ENCODE assay signal across 13 cellular contexts in genomic region chr20:58710481-58711265, GRCh38. TPM values are rescaled to one million over a fixed set of nuclear protein-coding genes. Genes with fewer than 3 reads are reported as not detected.
DNase-seq lines count a peak whose midpoint lies in the region; FAIRE-seq and TF ChIP-seq lines count a peak whose summit lies in the region.
"Had no signal": no experiment of that assay in that cellular context is flagged by ENCODE, and none has a peak within 500 bp of the region (broad histone marks: within the 10 kb centered on the region; RNA-seq: fewer than 3 reads in every experiment).

No MANE protein-coding gene starts in this region.

- DNase-seq in AG20443 (ENCODE audit: low spot score) (peak; percentile 5), GM03348 (ENCODE audit: low spot score) (peak; percentile 2), ecto neural progenitor cell (ENCODE audit: low spot score) (peak; percentile 42), neural crest cell (ENCODE audit: low read depth, low spot score) (no peak), SHP77 (lab: John Stamatoyannopoulos, UW) (no peak), dermis blood vessel endothelial cell (no peak), frontal cortex (ENCODE audit: low spot score in 2 of 2) (no peak)
- DNase-seq: effector memory CD4-positive, alpha-beta T cell; foreskin fibroblast; MG63; NCI-H2081; NCI-H526 treated with DMSO at 0.1 percent for 48 hours; PC-3 had no signal

- H3K4me3 Mint-ChIP-seq in neural crest cell = no peak overlapping the region

- H3K27ac Mint-ChIP-seq in neural crest cell (ENCODE audit: unreplicated experiment) = peak overlapping the region; percentile 27

- no peaks in the 10 kb centered on the region for H3K9me3 Mint-ChIP-seq in neural crest cell

- FAIRE-seq in frontal cortex (lab: Jason Lieb, UNC) = no peak

- no peaks in the 10 kb centered on the region for H3K27me3 Mint-ChIP-seq in neural crest cell (ENCODE audit: low read depth)

- no peak for TF ChIP-seq CTCF in neural crest cell (conservative IDR thresholded peaks at IDR 0.05)

- H3K4me1 Mint-ChIP-seq in neural crest cell = peaks cover 5% of the 10 kb centered on the region

- H3K36me3 Mint-ChIP-seq in neural crest cell (ENCODE audit: low read depth) = no peaks in the 10 kb centered on the region

RNA-seq across cellular contexts. Expression of gene NPEPL1, which starts 18.1 kb away (rescaled TPM):
- total RNA-seq in neural crest cell (32.0 and 34.0 TPM in 2 replicates), dermis blood vessel endothelial cell (20.6 and 28.8 TPM in 2 replicates), frontal cortex (10.2 TPM)

RNA-seq across cellular contexts. Expression of gene STX16, which starts 59.6 kb away (rescaled TPM):
- total RNA-seq in neural crest cell (57.3 and 58.7 TPM in 2 replicates), dermis blood vessel endothelial cell (36.4 and 53.5 TPM in 2 replicates), frontal cortex (31.4 TPM)

Comparison
In these comparisons a context has a peak if more than half of its experiments do, and no peak if none do; other contexts are left out.
1. DNase-seq: peak in AG20443 (single experiment), GM03348 (single experiment) and ecto neural progenitor cell (single experiment); none in neural crest cell (single experiment), SHP77 (0 of 2), dermis blood vessel endothelial cell (single experiment) and frontal cortex (0 of 2).